In genomic region chr15:28085489-28086174, GRCh38 we compare ENCODE assay signal across 17 cellular contexts. TPM values are rescaled to one million over a fixed set of nuclear protein-coding genes. Genes with fewer than 3 reads are reported as not detected.
DNase-seq lines count a peak whose midpoint lies in the region; ATAC-seq and TF ChIP-seq lines count a peak whose summit lies in the region.
"Had no signal": no experiment of that assay in that cellular context is flagged by ENCODE, and none has a peak within 500 bp of the region (broad histone marks: within the 10 kb centered on the region; RNA-seq: fewer than 3 reads in every experiment).

No MANE protein-coding gene starts in this region.

- no peak overlapping the region for H3K4me3 Mint-ChIP-seq in WTC11
- H3K4me3 Mint-ChIP-seq: activated naive CD4-positive, alpha-beta T cell treated with anti-CD3 and anti-CD28 coated beads, Interleukin-2, amount 50 U/mL, for 24 hours; brain had no signal

- H4K91ac ChIP-seq in neuronal stem cell (ENCODE audit: low read depth, low read length, poor library complexity) = no peak overlapping the region

- H4K20me1 ChIP-seq in HCT116 (ENCODE audit: insufficient read depth) = no peaks in the 10 kb centered on the region

- no peaks in the 10 kb centered on the region for H3K4me1 Mint-ChIP-seq in WTC11
- H3K4me1 Mint-ChIP-seq: activated naive CD4-positive, alpha-beta T cell treated with anti-CD3 and anti-CD28 coated beads, Interleukin-2, amount 50 U/mL, for 24 hours had no signal

- no peaks in the 10 kb centered on the region for H3K36me3 ChIP-seq in HCT116 (ENCODE audit: control insufficient read depth in 1 of 2, insufficient read depth in 2 of 2, low read length in 2 of 2)
- no peaks in the 10 kb centered on the region for H3K36me3 ChIP-seq in neuronal stem cell (replicated peaks in 1 of 2; ENCODE audit: control insufficient read depth in 2 of 2, insufficient read depth in 2 of 2, low read length in 2 of 2)
- H3K36me3 ChIP-seq: MG63, Peyer's patch, thyroid gland had no signal

- RAD21 ChIA-PET in HCT116 (lab: Charles Lee; ENCODE audit: low non-redundant PET in 1 of 2, low total read pairs in 2 of 2, uncharacterized antibody in 2 of 2, unreplicated experiment in 2 of 2) = no interaction called here

- no peak overlapping the region for H3K4me3 ChIP-seq in HCT116 (replicated peaks in 1 of 2; ENCODE audit: low read depth in 1 of 2, low read length in 2 of 2)
- H3K4me3 ChIP-seq in neuronal stem cell (ENCODE audit: low read length in 2 of 2) = no peak overlapping the region
- H3K4me3 ChIP-seq: MG63, Peyer's patch, thyroid gland had no signal

- no peak overlapping the region for H2AK5ac ChIP-seq in neuronal stem cell (ENCODE audit: low read depth, low read length)

- WGBS in neuronal stem cell (ENCODE audit: extremely low coverage in 2 of 2, insufficient read length in 2 of 2, insufficient replicate concordance in 1 of 2), 2 donors = no CpG with 5 or more reads among the region's 4 CpGs

- TF ChIP-seq POLR2A in HCT116 (IDR thresholded peaks at IDR 0.05; ENCODE audit: borderline replicate concordance, extremely low read depth, insufficient read depth, insufficient read length) = no peak

- peak; percentile 13 to 43 for ATAC-seq in activated naive CD4-positive, alpha-beta T cell treated with anti-CD3 and anti-CD28 coated beads, Interleukin-2, amount 50 U/mL, for 72 hours
- ATAC-seq in HCT116 (peak; percentile 48), WTC11 (peak; percentile 13; the same call in 1 of the 2 replicates)

- H3K27ac Mint-ChIP-seq in activated naive CD4-positive, alpha-beta T cell treated with anti-CD3 and anti-CD28 coated beads, Interleukin-2, amount 50 U/mL, for 72 hours = no peak overlapping the region
- H3K27ac Mint-ChIP-seq in WTC11 = no peak overlapping the region
- H3K27ac Mint-ChIP-seq: activated naive CD4-positive, alpha-beta T cell treated with anti-CD3 and anti-CD28 coated beads, Interleukin-2, amount 50 U/mL, for 24 hours; brain had no signal

- no peaks in the 10 kb centered on the region for H3K79me1 ChIP-seq in neuronal stem cell (ENCODE audit: low read depth, low read length)

- H2AFZ ChIP-seq in HCT116 (ENCODE audit: low read depth, low read length, poor library complexity, severe bottlenecking) (no peak overlapping the region), neuronal stem cell (ENCODE audit: low read length) (no peak overlapping the region)

- H2BK5ac ChIP-seq in neuronal stem cell (ENCODE audit: low read length) = no peak overlapping the region

- no peak overlapping the region for H3K4ac ChIP-seq in neuronal stem cell (ENCODE audit: low read length)

- no peak for DNase-seq in activated naive CD4-positive, alpha-beta T cell treated with anti-CD3 and anti-CD28 coated beads, Interleukin-2, amount 50 U/mL, for 72 hours (ENCODE audit: low spot score in 2 of 2)
- no peak for DNase-seq in activated naive CD4-positive, alpha-beta T cell treated with Interleukin-2 at 50 U/mL for 16 hours
- DNase-seq in HCT116 (ENCODE audit: low read depth, low spot score) (no peak), WTC11 (ENCODE audit: low spot score) (no peak), neuronal stem cell (ENCODE audit: low spot score) (no peak), T-helper 9 cell (no peak), COR-L47 (lab: John Stamatoyannopoulos, UW) (no peak)
- no peak for DNase-seq in activated CD4-positive, CD25-positive, alpha-beta regulatory T cell treated with anti-CD3 and anti-CD28 coated beads, Interleukin-2, amount 50 U/mL, for 72 hours
- DNase-seq: cortex of kidney, foreskin melanocyte, MG63, NCI-H1694, NCI-H2227 treated with DMSO at 0.1 percent for 48 hours had no signal

- peaks cover 7 to 19% of the 10 kb centered on the region in 2 donors for H3K9me3 Mint-ChIP-seq in activated naive CD4-positive, alpha-beta T cell treated with anti-CD3 and anti-CD28 coated beads, Interleukin-2, amount 50 U/mL, for 72 hours
- peaks cover 30% of the 10 kb centered on the region for H3K9me3 Mint-ChIP-seq in WTC11

- H2BK15ac ChIP-seq in neuronal stem cell (ENCODE audit: low read length) = peak overlapping the region; percentile 10

- no peak overlapping the region for H2BK120ac ChIP-seq in neuronal stem cell (ENCODE audit: low read depth, low read length)

- H3K27ac ChIP-seq in HCT116 (ENCODE audit: low read depth, low read length) (no peak overlapping the region), neuronal stem cell (replicated peaks; ENCODE audit: low read length) (no peak overlapping the region)
- H3K27ac ChIP-seq: Peyer's patch, thyroid gland had no signal

- no peak overlapping the region for H3K9ac ChIP-seq in HCT116 (ENCODE audit: low read length)
- no peak overlapping the region for H3K9ac ChIP-seq in neuronal stem cell (ENCODE audit: low read depth, low read length, poor library complexity)

- BruUV-seq in HCT116 (replicated peaks; lab: Mats Ljungman, UMichigan) = no TSS peak

- H3K27me3 Mint-ChIP-seq in WTC11 (ENCODE audit: low read depth) = peaks cover 5% of the 10 kb centered on the region

- CTCF ChIA-PET in HCT116 (lab: Charles Lee) (no interaction called here), WTC11 (lab: Charles Lee) (interaction anchor here (0.6 to 1.3 kb wide), 7 partner anchors 9 to 639 kb away, joined by 3 to 5 read pairs (median 4); no protein-coding TSS in a partner anchor)

- peaks cover 7 to 23% of the 10 kb centered on the region in 2 donors for H3K36me3 Mint-ChIP-seq in activated naive CD4-positive, alpha-beta T cell treated with anti-CD3 and anti-CD28 coated beads, Interleukin-2, amount 50 U/mL, for 72 hours
- peaks cover 14% of the 10 kb centered on the region for H3K36me3 Mint-ChIP-seq in WTC11

- H3K4me2 ChIP-seq in HCT116 (ENCODE audit: low read length) (no peak overlapping the region), neuronal stem cell (ENCODE audit: insufficient read depth, low read length, poor library complexity, severe bottlenecking) (no peak overlapping the region)

- no peaks in the 10 kb centered on the region for H3K9me2 ChIP-seq in HCT116 (ENCODE audit: insufficient read depth)

- no peak for TF ChIP-seq RAD21 in HCT116 (IDR thresholded peaks at IDR 0.05; ENCODE audit: low read depth)

- intact Hi-C loops in HCT116 (cut with micrococcal nuclease) = loop anchor here (1.0 kb wide), 1 partner anchor 38 kb away; no protein-coding TSS in a partner anchor

- no peaks in the 10 kb centered on the region for H3K4me1 ChIP-seq in HCT116 (ENCODE audit: control insufficient read depth in 1 of 2, insufficient read depth in 2 of 2, low read length in 2 of 2)
- H3K4me1 ChIP-seq in neuronal stem cell (ENCODE audit: control insufficient read depth in 2 of 2, insufficient read depth in 1 of 2, low read depth in 1 of 2, low read length in 2 of 2) = no peaks in the 10 kb centered on the region
- H3K4me1 ChIP-seq: Peyer's patch, thyroid gland had no signal

- H3K9me3 ChIP-seq in HCT116 (ENCODE audit: control insufficient read depth in 1 of 2, insufficient read depth in 1 of 2, low read depth in 1 of 2, low read length in 2 of 2) (no peaks in the 10 kb centered on the region), neuronal stem cell (replicated peaks in 1 of 2; ENCODE audit: control insufficient read depth in 2 of 2, insufficient read depth in 1 of 2, low read depth in 1 of 2, low read length in 2 of 2) (peaks cover 0 to 3% of the 10 kb centered on the region in 2 donors)
- H3K9me3 ChIP-seq: thyroid gland had no signal

- POLR2A ChIA-PET in HCT116 (lab: Charles Lee) = no interaction called here
- POLR2A ChIA-PET in WTC11 (lab: Charles Lee) = no interaction called here

- no peak overlapping the region for H2BK12ac ChIP-seq in neuronal stem cell (ENCODE audit: low read length)

- no peak overlapping the region for H3K18ac ChIP-seq in neuronal stem cell (ENCODE audit: low read length)

- H3K14ac ChIP-seq in neuronal stem cell (ENCODE audit: low read length) = no peak overlapping the region

- TF ChIP-seq CTCF in HCT116 (IDR thresholded peaks at IDR 0.05 in 2 of 3, conservative IDR thresholded peaks at IDR 0.05 in 1 of 3; ENCODE audit: borderline replicate concordance in 1 of 3, insufficient read depth in 1 of 3, low read depth in 2 of 3, low read length in 2 of 3) (no peak), WTC11 (IDR thresholded peaks at IDR 0.05) (no peak)

- no peak overlapping the region for H3K23ac ChIP-seq in neuronal stem cell (ENCODE audit: low read depth, low read length, poor library complexity)

- no peak overlapping the region for H4K8ac ChIP-seq in neuronal stem cell (ENCODE audit: low read depth, low read length)

- H3K27me3 ChIP-seq in HCT116 (ENCODE audit: insufficient read depth, low read length) (no peaks in the 10 kb centered on the region), neuronal stem cell (ENCODE audit: control insufficient read depth in 3 of 3, insufficient read depth in 3 of 3, low read depth in 1 of 3, low read length in 3 of 3) (peaks cover 0 to 3% (median 0%) of the 10 kb centered on the region in 3 experiments)
- H3K27me3 ChIP-seq: MG63, Peyer's patch, thyroid gland had no signal

- H3K79me2 ChIP-seq in HCT116 (ENCODE audit: insufficient read depth, low read length) = no peaks in the 10 kb centered on the region

TF ChIP-seq in HCT116, 20 proteins besides CTCF, POLR2A, EP300 and RAD21 (continues in another document):
- no peak for TF ChIP-seq SIN3A (IDR thresholded peaks at IDR 0.05; ENCODE audit: low read depth)

TF ChIP-seq in WTC11, 78 proteins besides CTCF, POLR2A, EP300 and RAD21 (continues in another document):
- TF ChIP-seq ZNF138 (CRISPR knock-in tag; conservative IDR thresholded peaks at IDR 0.05) = no peak
- TF ChIP-seq, protein P1, sequence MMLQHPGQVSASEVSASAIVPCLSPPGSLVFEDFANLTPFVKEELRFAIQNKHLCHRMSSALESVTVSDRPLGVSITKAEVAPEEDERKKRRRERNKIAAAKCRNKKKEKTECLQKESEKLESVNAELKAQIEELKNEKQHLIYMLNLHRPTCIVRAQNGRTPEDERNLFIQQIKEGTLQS (CRISPR knock-in tag; conservative IDR thresholded peaks at IDR 0.05) = no peak
- no peak for TF ChIP-seq JUN (CRISPR knock-in tag; IDR thresholded peaks at IDR 0.05)

RNA-seq across cellular contexts. Expression of gene OCA2, which starts 13.5 kb away (rescaled TPM):
- total RNA-seq in activated naive CD4-positive, alpha-beta T cell treated with anti-CD3 and anti-CD28 coated beads, Interleukin-2, amount 50 U/mL, for 72 hours = not detected
- total RNA-seq in HCT116 (2021; ENCODE audit: unreplicated experiment) (not detected), WTC11 (2021) (0.27 to 0.39 TPM (median 0.27 TPM) in 3 replicates)
- not detected in 2 replicates for polyA plus RNA-seq in HCT116 (2012)
- 0.81 TPM for polyA plus RNA-seq in neuronal stem cell (2013, experiment 1 of 2)
- 0.75 TPM for polyA plus RNA-seq in neuronal stem cell (2013, experiment 2 of 2)
